Comparison of ENCODE assay signal across 9 cellular contexts in the genomic region with DNA sequence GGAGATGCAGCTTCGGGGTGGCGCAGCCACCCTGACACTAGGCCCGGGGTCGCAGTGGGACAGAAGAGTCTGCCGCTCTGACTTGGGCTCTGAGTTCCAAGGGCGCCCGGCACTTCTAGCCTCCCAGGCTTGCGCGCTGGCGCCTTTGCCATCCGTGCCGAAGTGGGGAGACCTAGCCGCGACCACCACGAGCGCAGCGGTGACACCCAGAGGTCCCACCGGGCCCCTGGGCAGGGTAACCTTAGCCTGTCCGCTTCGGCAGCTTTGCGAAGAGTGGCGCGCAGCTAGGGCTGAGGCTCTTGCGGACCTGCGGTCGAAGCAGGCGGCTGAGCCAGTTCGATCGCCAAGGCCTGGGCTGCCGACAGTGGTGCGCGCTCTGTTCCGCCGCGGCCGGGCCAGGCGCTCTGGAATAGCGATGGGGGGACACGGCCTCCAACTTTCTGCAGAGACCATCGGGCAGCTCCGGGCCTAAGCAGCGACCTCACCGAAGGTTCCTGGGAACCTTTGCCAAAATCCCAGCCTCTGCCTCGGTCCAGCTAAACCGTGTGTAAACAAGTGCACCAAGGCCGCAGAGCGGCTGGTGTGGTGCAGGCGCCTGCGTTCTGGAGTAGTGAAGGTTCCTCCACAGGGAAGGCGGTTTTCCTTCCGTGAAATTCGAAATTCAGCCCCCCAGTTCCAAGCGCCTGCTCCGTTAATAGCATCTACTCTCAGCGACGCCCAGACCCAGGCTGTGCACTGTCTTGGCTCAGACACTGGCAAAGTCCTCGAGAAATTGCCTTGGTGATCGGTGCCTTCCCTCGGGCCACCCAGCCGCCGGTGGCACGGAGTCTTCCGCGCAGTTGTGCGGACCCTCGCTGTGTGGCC. TPM values are rescaled to one million over a fixed set of nuclear protein-coding genes. Genes with fewer than 3 reads are reported as not detected.
A peak's percentile ranks its signal among the peaks of the same experiment; 100 is the strongest.
DNase-seq lines count a peak whose midpoint lies in the region; ATAC-seq and TF ChIP-seq lines count a peak whose summit lies in the region.
"Had no signal": no experiment of that assay in that cellular context is flagged by ENCODE, and none has a peak within 500 bp of the region (broad histone marks: within the 10 kb centered on the region; RNA-seq: fewer than 3 reads in every experiment).

No MANE protein-coding gene starts in this region.

- H4K91ac ChIP-seq in H9 (ENCODE audit: insufficient read length, low read depth, low read length): no peak overlapping the region

- no peak overlapping the region for H3K18ac ChIP-seq in H9 (ENCODE audit: insufficient read length, low read depth, low read length)

- no peaks in the 10 kb centered on the region for H3K79me1 ChIP-seq in H9 (ENCODE audit: insufficient read depth, low read depth, low read length, poor library complexity, severe bottlenecking)

- H3K4me2 ChIP-seq in H9 (ENCODE audit: insufficient read depth, insufficient read length, low read length) (peak overlapping the region; percentile 31), skeletal muscle satellite cell (ENCODE audit: low read length) (peak overlapping the region; percentile 70)

- H3K4me3 ChIP-seq in skeletal muscle satellite cell (ENCODE audit: low read length): peak overlapping the region; percentile 47

- H3K23me2 ChIP-seq in H9 (ENCODE audit: insufficient read length, low read depth, low read length, poor library complexity, severe bottlenecking): peaks cover 5% of the 10 kb centered on the region

- H3K27me3 ChIP-seq in H9 (ENCODE audit: insufficient read depth, low read length) (peaks cover 92% of the 10 kb centered on the region), skeletal muscle satellite cell (ENCODE audit: control insufficient read depth, insufficient read depth, low read length) (peaks cover 96% of the 10 kb centered on the region)

- no CpG with 5 or more reads among the region's 66 CpGs for WGBS in H9 (ENCODE audit: extremely low coverage, insufficient read length, low lambda C conversion rate)

- H4K20me1 ChIP-seq in H9 (ENCODE audit: control insufficient read depth, insufficient read depth, insufficient read length): no peaks in the 10 kb centered on the region

- H3K36me3 Mint-ChIP-seq in H9 (ENCODE audit: insufficient read depth in 1 of 3, low read depth in 3 of 3) (no peaks in the 10 kb centered on the region; a peak in 1 of 7 replicates), brain (no peaks in the 10 kb centered on the region)

- peak; percentile 75 for ATAC-seq in left lobe of liver

- no peak for TF ChIP-seq CTCF in H9 (conservative IDR thresholded peaks at IDR 0.05)
- no peak for TF ChIP-seq CTCF in brain (conservative IDR thresholded peaks at IDR 0.05)

- no peak overlapping the region for H2AK5ac ChIP-seq in H9 (ENCODE audit: insufficient read length, low read length)

- no peak overlapping the region for H3K23ac ChIP-seq in H9 (ENCODE audit: insufficient read length, low read depth, low read length)

- peaks cover 3 to 8% of the 10 kb centered on the region in 2 experiments; a peak in 4 of 5 replicates for H3K9me3 Mint-ChIP-seq in H9
- H3K9me3 Mint-ChIP-seq in brain: peaks cover 0 to 6% (median 2%) of the 10 kb centered on the region in 5 experiments

- no peak overlapping the region for H2BK20ac ChIP-seq in H9 (ENCODE audit: low read depth, low read length, poor library complexity, severe bottlenecking)

- no peak overlapping the region for H3T11ph ChIP-seq in H9 (ENCODE audit: low read length)

- DNase-seq in H9 (peak; percentile 60), left lobe of liver (ENCODE audit: low spot score) (no peak), midbrain (lab: John Stamatoyannopoulos, UW) (no peak), mucosa of gallbladder (ENCODE audit: low spot score) (no peak)
- no peak for DNase-seq in stimulated activated CD4-positive, alpha-beta T cell treated with anti-CD3 and anti-CD28 coated beads, Interleukin-1b, Interleukin-23, amount 100 ng/mL, for 48 hours
- DNase-seq: DMS 273 treated with DMSO at 0.1 percent for 48 hours, NCI-H524 treated with DMSO at 0.1 percent for 48 hours had no signal

- H3K79me2 ChIP-seq in H9 (ENCODE audit: insufficient read depth, low read length): no peaks in the 10 kb centered on the region

- H2AFZ ChIP-seq in H9 (ENCODE audit: low read length): no peak overlapping the region

- H3K4me1 Mint-ChIP-seq in H9 (peaks cover 14 to 50% of the 10 kb centered on the region in 2 experiments), brain (peaks cover 28% of the 10 kb centered on the region)

- no peak overlapping the region for H4K8ac ChIP-seq in H9 (replicated peaks; ENCODE audit: insufficient read length, low read depth, low read length)

- H3K27me3 Mint-ChIP-seq in H9 (ENCODE audit: low read depth): peaks cover 98% of the 10 kb centered on the region
- H3K27me3 Mint-ChIP-seq in brain: peaks cover 97% of the 10 kb centered on the region

- H3K9ac ChIP-seq in H9 (ENCODE audit: extremely low read depth, insufficient read length, low read length): no peak overlapping the region
- H3K9ac ChIP-seq in skeletal muscle satellite cell (ENCODE audit: low read depth, low read length): no peak overlapping the region

- no peak overlapping the region for H4K5ac ChIP-seq in H9 (ENCODE audit: insufficient read length, low read depth, low read length)

- H3K14ac ChIP-seq in H9 (ENCODE audit: insufficient read depth, low read length): no peak overlapping the region; the same call in 1 of the 2 replicates

- no peak overlapping the region for H3K27ac ChIP-seq in H9 (ENCODE audit: insufficient read length, low read depth, low read length)

- peak overlapping the region; percentile 52; the same call in 1 of the 2 replicates for H2BK15ac ChIP-seq in H9 (ENCODE audit: low read depth, low read length)

- peak overlapping the region in 1 of 2 experiments; percentile 50; a peak in 3 of 5 replicates for H3K4me3 Mint-ChIP-seq in H9
- peak overlapping the region in 4 of 5 experiments; percentile 37 to 70 (median 68) for H3K4me3 Mint-ChIP-seq in brain

- H3K9me3 ChIP-seq in H9 (ENCODE audit: control insufficient read depth, low read depth, low read length): no peaks in the 10 kb centered on the region
- H3K9me3 ChIP-seq in skeletal muscle satellite cell (replicated peaks; ENCODE audit: low read length): no peaks in the 10 kb centered on the region

- no peak overlapping the region for H3K4ac ChIP-seq in H9 (ENCODE audit: low read depth, low read length)

- H3K4me1 ChIP-seq in H9 (ENCODE audit: insufficient read depth, low read length) (no peaks in the 10 kb centered on the region), skeletal muscle satellite cell (ENCODE audit: control insufficient read depth, insufficient read depth, low read length) (peaks cover 16% of the 10 kb centered on the region)

- no peak overlapping the region for H3K27ac Mint-ChIP-seq in H9
- H3K27ac Mint-ChIP-seq in brain: no peak overlapping the region

- no peak overlapping the region for H3K56ac ChIP-seq in H9 (ENCODE audit: insufficient read length, low read depth, low read length)

- no peak overlapping the region for H2BK5ac ChIP-seq in H9 (ENCODE audit: insufficient read length, low read length)

- no peak overlapping the region for H2BK12ac ChIP-seq in H9 (ENCODE audit: insufficient read length, low read depth, low read length)

- H2BK120ac ChIP-seq in H9 (ENCODE audit: low read depth, low read length, poor library complexity, severe bottlenecking): no peak overlapping the region

- H3K36me3 ChIP-seq in skeletal muscle satellite cell (ENCODE audit: insufficient read depth, low read length): no peaks in the 10 kb centered on the region

RNA-seq across cellular contexts. Expression of a gene that starts 7.4 kb away (rescaled TPM):
- total RNA-seq in H9 (2021) (not detected in 2 replicates), left lobe of liver (not detected), mucosa of gallbladder (not detected)
- 11.1 TPM for polyA plus RNA-seq in brain (ENCODE audit: insufficient read depth, low read depth, low replicate concordance)
- not detected in 2 replicates for total RNA-seq in skeletal muscle satellite cell (2012; rRNA removed)
